Comparison of ENCODE assay signal across 17 cellular contexts in the genomic region with DNA sequence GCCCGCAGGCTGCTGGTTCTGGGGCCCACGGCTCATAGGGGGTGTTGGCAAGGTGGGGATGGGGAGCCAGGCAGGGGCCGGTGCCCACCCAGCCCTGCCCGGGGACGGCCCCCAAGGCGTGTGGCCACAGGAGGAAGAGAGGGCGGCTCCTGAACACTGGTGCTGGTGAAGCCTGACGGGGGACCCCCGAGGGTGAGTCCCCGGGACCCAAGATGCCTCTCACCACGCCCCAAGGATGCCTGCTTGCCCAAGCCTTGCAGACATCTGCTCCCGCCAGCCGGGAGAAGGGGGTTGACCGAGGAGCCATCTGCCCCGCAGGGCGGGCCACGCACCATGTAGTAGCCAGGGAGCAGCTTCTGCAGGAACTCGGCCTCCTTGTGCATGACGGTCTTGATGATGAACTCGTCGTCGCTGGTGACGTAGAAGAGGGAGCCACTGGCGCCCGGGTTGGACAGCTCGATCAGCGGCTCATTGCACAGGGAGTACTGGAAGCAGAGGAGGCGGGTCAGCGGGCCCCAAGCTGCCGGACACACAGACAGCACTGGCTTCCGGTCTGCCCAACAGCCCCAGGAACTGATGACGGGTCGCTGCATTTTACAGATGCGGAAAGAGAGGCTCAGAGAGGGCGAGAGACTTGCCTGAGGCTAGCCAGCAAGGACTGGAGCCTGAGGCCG. TPM values are rescaled to one million over a fixed set of nuclear protein-coding genes. Genes with fewer than 3 reads are reported as not detected.
A peak's percentile ranks its signal among the peaks of the same experiment; 100 is the strongest.
DNase-seq lines count a peak whose midpoint lies in the region; ATAC-seq and TF ChIP-seq lines count a peak whose summit lies in the region.
"Had no signal": no experiment of that assay in that cellular context is flagged by ENCODE, and none has a peak within 500 bp of the region (broad histone marks: within the 10 kb centered on the region; RNA-seq: fewer than 3 reads in every experiment).

No MANE protein-coding gene starts in this region.

- H3K9me3 ChIP-seq in WERI-Rb-1 (ENCODE audit: severe bottlenecking) (no peaks in the 10 kb centered on the region), testis (no peaks in the 10 kb centered on the region)
- H3K9me3 ChIP-seq: heart left ventricle, left lung, uterus had no signal

- H3K36me3 ChIP-seq in WERI-Rb-1 (peaks cover 94% of the 10 kb centered on the region), testis (ENCODE audit: low read depth, missing control alignments) (no peaks in the 10 kb centered on the region)
- H3K36me3 ChIP-seq: uterus had no signal

- no peak for ATAC-seq in HG03045 (IDR thresholded peaks at IDR 0.05; ENCODE audit: unreplicated experiment)
- ATAC-seq: activated naive CD8-positive, alpha-beta T cell treated with anti-CD3 and anti-CD28 coated beads, Interleukin-2, amount 50 U/mL, for 24 hours had no signal

- peak; percentile 74 for DNase-seq in AG08395 (ENCODE audit: low spot score)
- peak; percentile 10 for DNase-seq in HS-5 (ENCODE audit: low read depth)
- DNase-seq in WERI-Rb-1: peak; percentile 93
- DNase-seq in iPS-NIHi11 (ENCODE audit: low spot score): peak; percentile 25
- DNase-seq in testis: no peak
- DNase-seq in activated CD4-positive, alpha-beta T cell treated with anti-CD3 and anti-CD28 coated beads for 4 hours: no peak
- no peak for DNase-seq in KBM-7
- DNase-seq: activated naive CD8-positive, alpha-beta T cell treated with anti-CD3 and anti-CD28 coated beads, Interleukin-2, amount 50 U/mL, for 24 hours; AML-193; left lung; NCI-H1048; NCI-H510A treated with DMSO at 0.1 percent for 48 hours; SHP77 had no signal

- H3K4me1 ChIP-seq in testis: peaks cover 3% of the 10 kb centered on the region
- H3K4me1 ChIP-seq: left lung, uterus had no signal

- H3K27ac ChIP-seq in WERI-Rb-1: peak overlapping the region; percentile 99
- H3K27ac ChIP-seq in testis: no peak overlapping the region
- H3K27ac ChIP-seq: HL-60, left lung had no signal

- intact Hi-C loops in testis (cut with DNase I; ENCODE audit: low total_unique reads): no loop called here

- in situ Hi-C loops in KBM-7 (cut with MboI; ENCODE audit: low pct_unique_long_range_greater_than_20kb, low sequenced_read_pairs): no loop called here

- H3K4me3 ChIP-seq in WERI-Rb-1 (ENCODE audit: low read depth, low read length) (peak overlapping the region; percentile 17; the same call in 1 of the 2 replicates), testis (no peak overlapping the region)
- H3K4me3 ChIP-seq: heart left ventricle, left lung, uterus had no signal

- TF ChIP-seq POLR2A in testis (IDR thresholded peaks at IDR 0.05): no peak

- H3K27me3 ChIP-seq in WERI-Rb-1 (ENCODE audit: insufficient read depth, low read depth, severe bottlenecking) (no peaks in the 10 kb centered on the region), testis (no peaks in the 10 kb centered on the region)
- H3K27me3 ChIP-seq: heart left ventricle, left lung, uterus had no signal

- TF ChIP-seq CTCF in WERI-Rb-1 (IDR thresholded peaks at IDR 0.05; ENCODE audit: low read depth, low read length): no peak
- no peak for TF ChIP-seq CTCF in testis (IDR thresholded peaks at IDR 0.05)

- 88 to 90% methylated on average over 19 to 36 of the region's 36 CpGs for WGBS in testis, 2 donors

RNA-seq across cellular contexts. Expression of a gene that starts 29.6 kb away (rescaled TPM):
- total RNA-seq in testis: 10 to 100 TPM; 52.8 to 57.5 TPM
- polyA plus RNA-seq in testis (ENCODE audit: insufficient read depth, low read depth, low replicate concordance): 26.9 TPM

RNA-seq across cellular contexts. Expression of a gene that starts 44.1 kb away (rescaled TPM):
- 10 to 100 TPM; 80.2 to 87.0 TPM for total RNA-seq in testis
- polyA plus RNA-seq in testis (ENCODE audit: insufficient read depth, low read depth, low replicate concordance): 99.1 TPM

RNA-seq across cellular contexts. Expression of a gene that starts 49.5 kb away (rescaled TPM):
- total RNA-seq in testis: 1 to 10 TPM; 1.3 to 3.2 TPM
- polyA plus RNA-seq in testis (ENCODE audit: insufficient read depth, low read depth, low replicate concordance): 1.8 TPM

RNA-seq across cellular contexts. Expression of a gene that starts 52.0 kb away (rescaled TPM):
- total RNA-seq in testis: 10 to 100 TPM; 37.2 to 81.1 TPM
- 125 TPM for polyA plus RNA-seq in testis (ENCODE audit: insufficient read depth, low read depth, low replicate concordance)

Comparison
In these comparisons a context has a peak if more than half of its experiments do, and no peak if none do; other contexts are left out.
1. DNase-seq: peak in AG08395 (single experiment), HS-5 (single experiment), WERI-Rb-1 (single experiment) and iPS-NIHi11 (single experiment); none in testis (single experiment), activated CD4-positive, alpha-beta T cell treated with anti-CD3 and anti-CD28 coated beads for 4 hours (0 of 2) and KBM-7 (single experiment).